Comparison of ENCODE assay signal across 19 cellular contexts in the genomic region with DNA sequence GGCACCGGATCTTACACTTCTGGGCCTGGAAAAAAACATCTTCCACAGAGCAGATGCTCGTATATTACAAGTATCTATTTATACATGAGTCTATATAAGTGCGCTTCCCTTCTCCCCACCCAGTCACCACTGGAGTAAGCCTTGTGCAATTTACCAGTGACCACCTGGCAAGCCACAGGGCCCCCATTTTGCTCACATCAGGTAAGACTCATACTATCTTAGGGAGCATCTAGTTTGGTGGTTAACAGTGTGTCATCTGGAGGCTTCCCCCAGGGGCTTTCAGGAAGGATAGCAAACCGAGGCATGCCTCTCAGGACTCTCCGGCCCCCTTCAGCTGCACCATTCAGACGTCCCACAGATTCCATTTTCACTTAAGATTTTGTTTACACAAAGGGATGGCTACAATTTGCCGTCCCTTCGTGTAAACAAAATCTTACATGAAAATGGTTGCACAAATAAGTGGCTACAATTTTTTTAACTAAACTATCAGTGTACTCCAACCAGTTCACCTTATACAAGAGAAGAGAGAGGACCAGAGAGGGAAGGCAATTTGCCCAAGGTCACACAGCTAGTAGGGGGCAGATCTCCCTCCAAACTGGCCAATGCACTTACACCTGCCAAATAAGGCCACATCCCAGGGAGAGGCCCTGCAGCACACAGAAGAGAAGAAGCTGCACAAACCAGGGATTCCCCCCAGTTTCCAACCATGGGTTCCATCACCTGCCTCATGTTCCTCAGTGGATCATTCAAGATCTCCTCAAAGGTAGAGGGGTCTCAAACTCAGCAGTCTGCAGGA.
DNase-seq lines count a peak whose midpoint lies in the region; ATAC-seq, FAIRE-seq and TF ChIP-seq lines count a peak whose summit lies in the region.
"Had no signal": no experiment of that assay in that cellular context is flagged by ENCODE, and none has a peak within 500 bp of the region (broad histone marks: within the 10 kb centered on the region; RNA-seq: fewer than 3 reads in every experiment).

No MANE protein-coding gene starts in this region.

- H4K8ac ChIP-seq in mesenchymal stem cell (ENCODE audit: low read length), result no peak overlapping the region

- POLR2A ChIA-PET in A549 (lab: Yijun Ruan, JAX), result interaction anchor here (0.6 kb wide), 1 partner anchor 1901 kb away, joined by 5 read pairs; no protein-coding TSS in a partner anchor

- H3K9me3 ChIP-seq in A549 (no peaks in the 10 kb centered on the region), mesenchymal stem cell (ENCODE audit: control insufficient read depth, low read length) (no peaks in the 10 kb centered on the region)
- H3K9me3 ChIP-seq: Peyer's patch had no signal

- DNase-seq in A549 (ENCODE audit: low read depth in 1 of 2, low spot score in 1 of 2) (no peak), caudate nucleus (lab: John Stamatoyannopoulos, UW) (no peak), mesenchymal stem cell (peak; percentile 78), HK-2 (ENCODE audit: unreplicated experiment) (no peak), midbrain (lab: John Stamatoyannopoulos, UW) (no peak), Kasumi-1 (lab: John Stamatoyannopoulos, UW) (no peak)
- DNase-seq: AML-193; CD4-positive, CD25-positive, alpha-beta regulatory T cell; EL; H7; MG63; NCI-H1092; NCI-H2081; NCI-H510A; Peyer's patch; SHP77 treated with DMSO at 0.1 percent for 48 hours had no signal

- no peak overlapping the region for H3K4me3 ChIP-seq in A549
- H3K4me3 ChIP-seq in mesenchymal stem cell (ENCODE audit: insufficient read depth in 1 of 2, low read depth in 1 of 2, low read length in 2 of 2), result no peak overlapping the region
- H3K4me3 ChIP-seq: MG63, Peyer's patch had no signal

- peak overlapping the region in 1 of 2 experiments; percentile 40 for H2BK12ac ChIP-seq in mesenchymal stem cell (ENCODE audit: low read length in 2 of 2)

- no peak overlapping the region for H2AFZ ChIP-seq in mesenchymal stem cell (ENCODE audit: low read depth, low read length)

- no peak for TF ChIP-seq POLR2A in A549 (IDR thresholded peaks at IDR 0.05; ENCODE audit: low read length)

- TF ChIP-seq RAD21 in A549 (conservative IDR thresholded peaks at IDR 0.05 in 1 of 2, IDR thresholded peaks at IDR 0.05 in 1 of 2), result no peak

- peaks cover 0 to 2% of the 10 kb centered on the region in 2 experiments for H3K27me3 ChIP-seq in mesenchymal stem cell (ENCODE audit: control insufficient read depth in 1 of 2, insufficient read depth in 1 of 2, low read length in 2 of 2)
- H3K27me3 ChIP-seq: MG63, Peyer's patch had no signal

- no peak overlapping the region for H2BK15ac ChIP-seq in mesenchymal stem cell (ENCODE audit: low read depth, poor library complexity, severe bottlenecking)

- ATAC-seq in A549, result no peak
- ATAC-seq in HG02798 (IDR thresholded peaks at IDR 0.05; ENCODE audit: poor library complexity, unreplicated experiment), result peak; percentile 20
- ATAC-seq in GM18511 (IDR thresholded peaks at IDR 0.05; ENCODE audit: unreplicated experiment), result no peak

- no peak overlapping the region for H3K4ac ChIP-seq in mesenchymal stem cell (ENCODE audit: low read depth in 1 of 2, low read length in 2 of 2)

- no peak overlapping the region for H4K91ac ChIP-seq in mesenchymal stem cell (ENCODE audit: low read length)

- H3K4me2 ChIP-seq in A549, result no peak overlapping the region
- no peak overlapping the region for H3K4me2 ChIP-seq in mesenchymal stem cell (ENCODE audit: low read length, poor library complexity, severe bottlenecking)
- H3K4me2 ChIP-seq: KMS-11 had no signal

- peak overlapping the region in 1 of 2 experiments; percentile 88; a peak in 3 of 6 replicates for H3K27ac ChIP-seq in A549
- H3K27ac ChIP-seq in caudate nucleus (ENCODE audit: low read depth, low read length), result peak overlapping the region; percentile 36
- no peak overlapping the region for H3K27ac ChIP-seq in mesenchymal stem cell (ENCODE audit: low read length, poor library complexity, severe bottlenecking)
- H3K27ac ChIP-seq: KMS-11 had no signal

- no peak for FAIRE-seq in A549 (lab: Jason Lieb, UNC)

- H2AK5ac ChIP-seq in mesenchymal stem cell (ENCODE audit: low read length, severe bottlenecking), result no peak overlapping the region

- CTCF ChIA-PET in A549 (lab: Yijun Ruan, JAX), result interaction anchor here (0.8 to 1.4 kb wide), 4 partner anchors 39 to 81 kb away, joined by 3 to 5 read pairs (median 3); no protein-coding TSS in a partner anchor

- no peak for TF ChIP-seq EP300 in A549 (IDR thresholded peaks at IDR 0.05)

- H3K36me3 ChIP-seq in mesenchymal stem cell (ENCODE audit: control insufficient read depth in 1 of 2, insufficient read depth in 2 of 2, low read depth in 1 of 2, low read length in 2 of 2), result peaks cover 0 to 3% of the 10 kb centered on the region in 2 experiments
- H3K36me3 ChIP-seq: MG63, Peyer's patch had no signal

- H3K23ac ChIP-seq in mesenchymal stem cell (ENCODE audit: low read length in 2 of 2), result no peak overlapping the region

- no peak overlapping the region for H3K18ac ChIP-seq in mesenchymal stem cell (ENCODE audit: low read depth in 1 of 2, low read length in 2 of 2)

- no peak overlapping the region for H3K9ac ChIP-seq in mesenchymal stem cell (ENCODE audit: low read length)
- H3K9ac ChIP-seq: KMS-11 had no signal

- H2BK120ac ChIP-seq in mesenchymal stem cell (ENCODE audit: low read depth, low read length), result no peak overlapping the region

- no peak for TF ChIP-seq CTCF in A549 (IDR thresholded peaks at IDR 0.05)

- H3K14ac ChIP-seq in mesenchymal stem cell (ENCODE audit: low read length in 2 of 2), result no peak overlapping the region

- peaks cover 10% of the 10 kb centered on the region for H3K79me1 ChIP-seq in mesenchymal stem cell (replicated peaks; ENCODE audit: low read length, poor library complexity, severe bottlenecking)

- no peak overlapping the region for H2BK5ac ChIP-seq in mesenchymal stem cell (ENCODE audit: low read depth, low read length, poor library complexity, severe bottlenecking)

- H3K4me1 ChIP-seq in A549 (peaks cover 84% of the 10 kb centered on the region), mesenchymal stem cell (ENCODE audit: control insufficient read depth, insufficient read depth, low read depth, low read length) (peaks cover 25% of the 10 kb centered on the region)

- 80% methylated on average over 8 of the region's 8 CpGs for WGBS in A549 (ENCODE audit: missing lambda C conversion rate)
- 18% methylated on average over 5 of the region's 8 CpGs for WGBS in mesenchymal stem cell

TF ChIP-seq in A549, 52 proteins besides CTCF, POLR2A, EP300 and RAD21:
- no peak for TF ChIP-seq TP53 (CRISPR knock-in tag; IDR thresholded peaks at IDR 0.05)
- TF ChIP-seq SREBF2 (IDR thresholded peaks at IDR 0.05), result no peak
- TF ChIP-seq EHMT2 (IDR thresholded peaks at IDR 0.05; ENCODE audit: low read depth), result no peak
- TF ChIP-seq CHD2 (IDR thresholded peaks at IDR 0.05; ENCODE audit: low read length, partially characterized antibody), result no peak
- TF ChIP-seq FOSL2 (IDR thresholded peaks at IDR 0.05), result no peak
- no peak for TF ChIP-seq FOSL2 (CRISPR knock-in tag; IDR thresholded peaks at IDR 0.05)
- TF ChIP-seq CBX8 (IDR thresholded peaks at IDR 0.05), result no peak
- peak; percentile 25 for TF ChIP-seq ZFP36 (IDR thresholded peaks at IDR 0.05; ENCODE audit: borderline replicate concordance, partially characterized antibody)
